In genomic region chr10:85918371-85918770, GRCh38 we compare ENCODE assay signal across 7 cellular contexts.
"Had no signal": no experiment of that assay in that cellular context is flagged by ENCODE, and none has a peak within 500 bp of the region (broad histone marks: within the 10 kb centered on the region; RNA-seq: fewer than 3 reads in every experiment).

No MANE protein-coding gene starts in this region.

- H3K9ac ChIP-seq: GM23248 had no signal

- H3K4me3 ChIP-seq: GM23248, K562 had no signal

- H3K27ac ChIP-seq: GM23248 had no signal

- DNase-seq: GM23248, GOT3, H7, HCEC 1CT, IMR-90, KG1 had no signal
